Comparison of ENCODE assay signal across 16 cellular contexts in genomic region chr12:62971769-62972525, GRCh38. TPM values are rescaled to one million over a fixed set of nuclear protein-coding genes. Genes with fewer than 3 reads are reported as not detected.
DNase-seq lines count a peak whose midpoint lies in the region; ATAC-seq and TF ChIP-seq lines count a peak whose summit lies in the region.
"Had no signal": no experiment of that assay in that cellular context is flagged by ENCODE, and none has a peak within 500 bp of the region (broad histone marks: within the 10 kb centered on the region; RNA-seq: fewer than 3 reads in every experiment).

No MANE protein-coding gene starts in this region.

- H3K27me3 Mint-ChIP-seq in WTC11 (ENCODE audit: low read depth) (peaks cover 37% of the 10 kb centered on the region), neural crest cell (ENCODE audit: low read depth) (no peaks in the 10 kb centered on the region)
- H3K27me3 Mint-ChIP-seq: CD4-positive, CD25-positive, alpha-beta regulatory T cell had no signal

- H3K27me3 ChIP-seq in H7 (ENCODE audit: control insufficient read depth, insufficient read depth, low read length) (no peaks in the 10 kb centered on the region), SJCRH30 (no peaks in the 10 kb centered on the region), left ventricle myocardium inferior (ENCODE audit: low read depth) (no peaks in the 10 kb centered on the region)

- ATAC-seq in WTC11, result peak; percentile 87

- H3K36me3 Mint-ChIP-seq in WTC11 (no peaks in the 10 kb centered on the region), neural crest cell (ENCODE audit: low read depth) (no peaks in the 10 kb centered on the region)
- H3K36me3 Mint-ChIP-seq: CD4-positive, CD25-positive, alpha-beta regulatory T cell had no signal

- H3K4me1 ChIP-seq in SJCRH30 (peaks cover 10% of the 10 kb centered on the region), left ventricle myocardium inferior (no peaks in the 10 kb centered on the region)

- no peak overlapping the region for H3K4me3 ChIP-seq in H7 (ENCODE audit: insufficient read depth, low read depth, low read length)
- H3K4me3 ChIP-seq in SJCRH30, result no peak overlapping the region
- no peak overlapping the region for H3K4me3 ChIP-seq in left ventricle myocardium inferior
- H3K4me3 ChIP-seq: SK-N-MC had no signal

- CTCF ChIA-PET in WTC11 (lab: Charles Lee), result interaction anchor here (1.0 to 1.5 kb wide), 4 partner anchors 11 to 122 kb away, joined by 3 to 6 read pairs (median 5); partner anchors contain the start of gene PPM1H

- H3K9me3 Mint-ChIP-seq in WTC11 (no peaks in the 10 kb centered on the region), neural crest cell (no peaks in the 10 kb centered on the region)

- H3K27ac Mint-ChIP-seq in WTC11 (no peak overlapping the region), neural crest cell (ENCODE audit: unreplicated experiment) (peak overlapping the region; percentile 52)
- H3K27ac Mint-ChIP-seq: CD4-positive, CD25-positive, alpha-beta regulatory T cell had no signal

- peak; percentile 27 for DNase-seq in NCI-H2171 treated with DMSO at 0.1 percent for 48 hours (lab: John Stamatoyannopoulos, UW)
- DNase-seq in NCI-H2171 (lab: John Stamatoyannopoulos, UW), result no peak
- peak; percentile 31 for DNase-seq in H7
- no peak for DNase-seq in WTC11 (ENCODE audit: low spot score)
- no peak for DNase-seq in neural crest cell (ENCODE audit: low read depth, low spot score)
- no peak for DNase-seq in C1 segment of cervical spinal cord (lab: John Stamatoyannopoulos, UW)
- DNase-seq in SJCRH30, result no peak
- no peak for DNase-seq in left ventricle myocardium inferior
- DNase-seq: AML-193; CD4-positive, CD25-positive, alpha-beta regulatory T cell; GF-D8; NCI-H1694 treated with DMSO at 0.1 percent for 48 hours; NCI-H446 treated with DMSO at 0.1 percent for 48 hours; OCI-M1; T-helper 1 cell had no signal

- H3K9me3 ChIP-seq in SJCRH30 (replicated peaks) (peaks cover 3% of the 10 kb centered on the region), left ventricle myocardium inferior (replicated peaks) (no peaks in the 10 kb centered on the region)

- POLR2A ChIA-PET in WTC11 (lab: Charles Lee), result interaction anchor here (1.0 kb wide), 1 partner anchor 42 kb away, joined by 3 read pairs; no protein-coding TSS in a partner anchor

- H3K4me3 Mint-ChIP-seq in WTC11 (no peak overlapping the region), neural crest cell (no peak overlapping the region)
- H3K4me3 Mint-ChIP-seq: CD4-positive, CD25-positive, alpha-beta regulatory T cell had no signal

- intact Hi-C loops in left ventricle myocardium inferior (cut with micrococcal nuclease), result no loop called here

- H3K4me1 Mint-ChIP-seq in WTC11, result peaks cover 7% of the 10 kb centered on the region
- H3K4me1 Mint-ChIP-seq in neural crest cell, result no peaks in the 10 kb centered on the region
- H3K4me1 Mint-ChIP-seq: CD4-positive, CD25-positive, alpha-beta regulatory T cell had no signal

- H3K27ac ChIP-seq in SJCRH30 (no peak overlapping the region), left ventricle myocardium inferior (replicated peaks) (no peak overlapping the region)
- H3K27ac ChIP-seq: SK-N-MC had no signal

- H3K36me3 ChIP-seq in H7 (replicated peaks; ENCODE audit: control insufficient read depth, insufficient read depth, low read length) (no peaks in the 10 kb centered on the region), SJCRH30 (no peaks in the 10 kb centered on the region), left ventricle myocardium inferior (no peaks in the 10 kb centered on the region)

- TF ChIP-seq CTCF in WTC11 (IDR thresholded peaks at IDR 0.05) (no peak), neural crest cell (conservative IDR thresholded peaks at IDR 0.05) (no peak), left ventricle myocardium inferior (IDR thresholded peaks at IDR 0.05; ENCODE audit: borderline replicate concordance) (no peak)

TF ChIP-seq in WTC11, 78 proteins besides CTCF, POLR2A, EP300 and RAD21:
- TF ChIP-seq FOXJ3 (CRISPR knock-in tag; IDR thresholded peaks at IDR 0.05; ENCODE audit: borderline replicate concordance) (no peak), ZNF121 (CRISPR knock-in tag; IDR thresholded peaks at IDR 0.05) (no peak), NFATC4 (CRISPR knock-in tag; IDR thresholded peaks at IDR 0.05) (no peak), RELA (CRISPR knock-in tag; IDR thresholded peaks at IDR 0.05; ENCODE audit: borderline replicate concordance) (no peak), ERG (CRISPR knock-in tag; IDR thresholded peaks at IDR 0.05) (no peak), SMAD4 (CRISPR knock-in tag; IDR thresholded peaks at IDR 0.05) (no peak), SP1 (CRISPR knock-in tag; conservative IDR thresholded peaks at IDR 0.05) (no peak)
- TF ChIP-seq, protein P1, sequence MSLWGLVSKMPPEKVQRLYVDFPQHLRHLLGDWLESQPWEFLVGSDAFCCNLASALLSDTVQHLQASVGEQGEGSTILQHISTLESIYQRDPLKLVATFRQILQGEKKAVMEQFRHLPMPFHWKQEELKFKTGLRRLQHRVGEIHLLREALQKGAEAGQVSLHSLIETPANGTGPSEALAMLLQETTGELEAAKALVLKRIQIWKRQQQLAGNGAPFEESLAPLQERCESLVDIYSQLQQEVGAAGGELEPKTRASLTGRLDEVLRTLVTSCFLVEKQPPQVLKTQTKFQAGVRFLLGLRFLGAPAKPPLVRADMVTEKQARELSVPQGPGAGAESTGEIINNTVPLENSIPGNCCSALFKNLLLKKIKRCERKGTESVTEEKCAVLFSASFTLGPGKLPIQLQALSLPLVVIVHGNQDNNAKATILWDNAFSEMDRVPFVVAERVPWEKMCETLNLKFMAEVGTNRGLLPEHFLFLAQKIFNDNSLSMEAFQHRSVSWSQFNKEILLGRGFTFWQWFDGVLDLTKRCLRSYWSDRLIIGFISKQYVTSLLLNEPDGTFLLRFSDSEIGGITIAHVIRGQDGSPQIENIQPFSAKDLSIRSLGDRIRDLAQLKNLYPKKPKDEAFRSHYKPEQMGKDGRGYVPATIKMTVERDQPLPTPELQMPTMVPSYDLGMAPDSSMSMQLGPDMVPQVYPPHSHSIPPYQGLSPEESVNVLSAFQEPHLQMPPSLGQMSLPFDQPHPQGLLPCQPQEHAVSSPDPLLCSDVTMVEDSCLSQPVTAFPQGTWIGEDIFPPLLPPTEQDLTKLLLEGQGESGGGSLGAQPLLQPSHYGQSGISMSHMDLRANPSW (CRISPR knock-in tag; conservative IDR thresholded peaks at IDR 0.05; ENCODE audit: low read depth), result no peak
- TF ChIP-seq, protein P2, sequence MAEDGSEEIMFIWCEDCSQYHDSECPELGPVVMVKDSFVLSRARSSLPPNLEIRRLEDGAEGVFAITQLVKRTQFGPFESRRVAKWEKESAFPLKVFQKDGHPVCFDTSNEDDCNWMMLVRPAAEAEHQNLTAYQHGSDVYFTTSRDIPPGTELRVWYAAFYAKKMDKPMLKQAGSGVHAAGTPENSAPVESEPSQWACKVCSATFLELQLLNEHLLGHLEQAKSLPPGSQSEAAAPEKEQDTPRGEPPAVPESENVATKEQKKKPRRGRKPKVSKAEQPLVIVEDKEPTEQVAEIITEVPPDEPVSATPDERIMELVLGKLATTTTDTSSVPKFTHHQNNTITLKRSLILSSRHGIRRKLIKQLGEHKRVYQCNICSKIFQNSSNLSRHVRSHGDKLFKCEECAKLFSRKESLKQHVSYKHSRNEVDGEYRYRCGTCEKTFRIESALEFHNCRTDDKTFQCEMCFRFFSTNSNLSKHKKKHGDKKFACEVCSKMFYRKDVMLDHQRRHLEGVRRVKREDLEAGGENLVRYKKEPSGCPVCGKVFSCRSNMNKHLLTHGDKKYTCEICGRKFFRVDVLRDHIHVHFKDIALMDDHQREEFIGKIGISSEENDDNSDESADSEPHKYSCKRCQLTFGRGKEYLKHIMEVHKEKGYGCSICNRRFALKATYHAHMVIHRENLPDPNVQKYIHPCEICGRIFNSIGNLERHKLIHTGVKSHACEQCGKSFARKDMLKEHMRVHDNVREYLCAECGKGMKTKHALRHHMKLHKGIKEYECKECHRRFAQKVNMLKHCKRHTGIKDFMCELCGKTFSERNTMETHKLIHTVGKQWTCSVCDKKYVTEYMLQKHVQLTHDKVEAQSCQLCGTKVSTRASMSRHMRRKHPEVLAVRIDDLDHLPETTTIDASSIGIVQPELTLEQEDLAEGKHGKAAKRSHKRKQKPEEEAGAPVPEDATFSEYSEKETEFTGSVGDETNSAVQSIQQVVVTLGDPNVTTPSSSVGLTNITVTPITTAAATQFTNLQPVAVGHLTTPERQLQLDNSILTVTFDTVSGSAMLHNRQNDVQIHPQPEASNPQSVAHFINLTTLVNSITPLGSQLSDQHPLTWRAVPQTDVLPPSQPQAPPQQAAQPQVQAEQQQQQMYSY (CRISPR knock-in tag; IDR thresholded peaks at IDR 0.05), result no peak
- TF ChIP-seq, protein P3, sequence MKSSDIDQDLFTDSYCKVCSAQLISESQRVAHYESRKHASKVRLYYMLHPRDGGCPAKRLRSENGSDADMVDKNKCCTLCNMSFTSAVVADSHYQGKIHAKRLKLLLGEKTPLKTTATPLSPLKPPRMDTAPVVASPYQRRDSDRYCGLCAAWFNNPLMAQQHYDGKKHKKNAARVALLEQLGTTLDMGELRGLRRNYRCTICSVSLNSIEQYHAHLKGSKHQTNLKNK (CRISPR knock-in tag; IDR thresholded peaks at IDR 0.05), result no peak

RNA-seq across cellular contexts. Expression of gene PPM1H, which starts 37.0 kb away (rescaled TPM):
- total RNA-seq in H7 (2014; rRNA removed; shearing (Covaris generic)), result 17.0 and 26.7 TPM in 2 replicates
- total RNA-seq in WTC11 (2021) (37.1 to 45.6 TPM (median 40.9 TPM) in 3 replicates), neural crest cell (3.5 and 3.7 TPM in 2 replicates), left ventricle myocardium inferior (6.0 TPM)
- 4.1 and 4.3 TPM in 2 replicates for total RNA-seq in SJCRH30 (2014; rRNA removed; shearing (Covaris generic))

Comparison
In these comparisons a context has a peak if more than half of its experiments do, and no peak if none do; other contexts are left out.
1. DNase-seq: peak in NCI-H2171 treated with DMSO at 0.1 percent for 48 hours (single experiment) and H7 (single experiment); none in NCI-H2171 (single experiment), WTC11 (single experiment), neural crest cell (single experiment), C1 segment of cervical spinal cord (0 of 14), SJCRH30 (0 of 2) and left ventricle myocardium inferior (single experiment).